In genomic region chr14:45686771-45687170, GRCh38 we compare ENCODE assay signal across 17 cellular contexts.
DNase-seq lines count a peak whose midpoint lies in the region; ATAC-seq and FAIRE-seq lines count a peak whose summit lies in the region.
"Had no signal": no experiment of that assay in that cellular context is flagged by ENCODE, and none has a peak within 500 bp of the region (broad histone marks: within the 10 kb centered on the region; RNA-seq: fewer than 3 reads in every experiment).

No MANE protein-coding gene starts in this region.

- H3K36me3 Mint-ChIP-seq in activated naive CD8-positive, alpha-beta T cell treated with anti-CD3 and anti-CD28 coated beads, Interleukin-2, amount 50 U/mL, for 24 hours (ENCODE audit: low read depth): no peaks in the 10 kb centered on the region
- H3K36me3 Mint-ChIP-seq: CD14-positive monocyte; CD8-positive, alpha-beta T cell had no signal

- no peaks in the 10 kb centered on the region for H3K36me3 ChIP-seq in H7 (replicated peaks; ENCODE audit: control insufficient read depth, insufficient read depth, low read length)

- H3K27me3 Mint-ChIP-seq in activated naive CD8-positive, alpha-beta T cell treated with anti-CD3 and anti-CD28 coated beads, Interleukin-2, amount 50 U/mL, for 24 hours: no peaks in the 10 kb centered on the region

- no peaks in the 10 kb centered on the region for H3K4me1 Mint-ChIP-seq in activated naive CD8-positive, alpha-beta T cell treated with anti-CD3 and anti-CD28 coated beads, Interleukin-2, amount 50 U/mL, for 24 hours
- H3K4me1 Mint-ChIP-seq: CD14-positive monocyte had no signal

- DNase-seq in LHCN-M2 (ENCODE audit: low read depth) (peak; percentile 80), myocyte (ENCODE audit: low read depth) (peak; percentile 48), H7 (no peak), SW 1271 (lab: John Stamatoyannopoulos, UW) (no peak)
- DNase-seq in activated naive CD8-positive, alpha-beta T cell treated with anti-CD3 and anti-CD28 coated beads, Interleukin-2, amount 50 U/mL, for 24 hours: no peak
- DNase-seq: CD8-positive, alpha-beta T cell; COR-L47; DMS153; DMS79 treated with DMSO at 0.1 percent for 48 hours; GF-D8 had no signal

- no peak for ATAC-seq in activated naive CD8-positive, alpha-beta T cell treated with anti-CD3 and anti-CD28 coated beads, Interleukin-2, amount 50 U/mL, for 24 hours
- no peak for ATAC-seq in HG03442 (IDR thresholded peaks at IDR 0.05; ENCODE audit: unreplicated experiment)
- ATAC-seq: A549; CD8-positive, alpha-beta T cell; K562 had no signal

- H3K4me3 ChIP-seq in H7 (ENCODE audit: insufficient read depth, low read depth, low read length): no peak overlapping the region
- H3K4me3 ChIP-seq: A549, K562 had no signal

- no peak overlapping the region for H3K4me3 Mint-ChIP-seq in activated naive CD8-positive, alpha-beta T cell treated with anti-CD3 and anti-CD28 coated beads, Interleukin-2, amount 50 U/mL, for 24 hours
- H3K4me3 Mint-ChIP-seq: CD14-positive monocyte; CD8-positive, alpha-beta T cell had no signal

- no peak overlapping the region for H3K27ac Mint-ChIP-seq in activated naive CD8-positive, alpha-beta T cell treated with anti-CD3 and anti-CD28 coated beads, Interleukin-2, amount 50 U/mL, for 24 hours
- H3K27ac Mint-ChIP-seq: CD14-positive monocyte; CD8-positive, alpha-beta T cell had no signal

- H3K27me3 ChIP-seq in H7 (ENCODE audit: control insufficient read depth, insufficient read depth, low read length): no peaks in the 10 kb centered on the region

- peaks cover 33% of the 10 kb centered on the region for H3K9me3 Mint-ChIP-seq in activated naive CD8-positive, alpha-beta T cell treated with anti-CD3 and anti-CD28 coated beads, Interleukin-2, amount 50 U/mL, for 24 hours

- peak; percentile 86 for FAIRE-seq in endometrium (lab: Jason Lieb, UNC)
- FAIRE-seq: A549, D721Med, GM19239, K562 had no signal

Comparison
In these comparisons a context has a peak if more than half of its experiments do, and no peak if none do; other contexts are left out.
1. DNase-seq: peak in LHCN-M2 (single experiment) and myocyte (single experiment); none in H7 (single experiment), SW 1271 (0 of 2) and activated naive CD8-positive, alpha-beta T cell treated with anti-CD3 and anti-CD28 coated beads, Interleukin-2, amount 50 U/mL, for 24 hours (single experiment).